Comparison of ENCODE assay signal across 11 cellular contexts in genomic region chr17:57984226-57984890, GRCh38. TPM values are rescaled to one million over a fixed set of nuclear protein-coding genes. Genes with fewer than 3 reads are reported as not detected.
DNase-seq lines count a peak whose midpoint lies in the region; ATAC-seq, FAIRE-seq and TF ChIP-seq lines count a peak whose summit lies in the region.
"Had no signal": no experiment of that assay in that cellular context is flagged by ENCODE, and none has a peak within 500 bp of the region (broad histone marks: within the 10 kb centered on the region; RNA-seq: fewer than 3 reads in every experiment).

No MANE protein-coding gene starts in this region.

- H2AFZ ChIP-seq in PC-3 (ENCODE audit: low read length) = no peak overlapping the region

- peaks cover 57% of the 10 kb centered on the region for H3K36me3 ChIP-seq in PC-3 (ENCODE audit: low read depth, low read length)
- H3K36me3 ChIP-seq in gastroesophageal sphincter = peaks cover 4 to 28% of the 10 kb centered on the region in 2 donors
- peaks cover 35% of the 10 kb centered on the region for H3K36me3 ChIP-seq in skeletal muscle satellite cell (ENCODE audit: insufficient read depth, low read length)
- no peaks in the 10 kb centered on the region for H3K36me3 ChIP-seq in mucosa of descending colon (ENCODE audit: low read depth)

- peaks cover 79% of the 10 kb centered on the region for H3K79me2 ChIP-seq in PC-3 (ENCODE audit: low read length)

- H3K27ac ChIP-seq in PC-3 (ENCODE audit: low read length) = no peak overlapping the region
- H3K27ac ChIP-seq in gastroesophageal sphincter = peak overlapping the region; percentile 77 to 98 (median 95)

- peak overlapping the region; percentile 80 for H3K4me3 ChIP-seq in PC-3 (ENCODE audit: low read length)
- H3K4me3 ChIP-seq in gastroesophageal sphincter = peak overlapping the region; percentile 86
- H3K4me3 ChIP-seq in skeletal muscle satellite cell (ENCODE audit: low read length) = peak overlapping the region; percentile 84
- H3K4me3 ChIP-seq in mucosa of descending colon = no peak overlapping the region

- H3K27me3 ChIP-seq in PC-3 (ENCODE audit: low read length) (no peaks in the 10 kb centered on the region), gastroesophageal sphincter (no peaks in the 10 kb centered on the region), skeletal muscle satellite cell (ENCODE audit: control insufficient read depth, insufficient read depth, low read length) (no peaks in the 10 kb centered on the region)

- H3F3A ChIP-seq in PC-3 (ENCODE audit: low read length, unreplicated experiment) = peaks cover 6% of the 10 kb centered on the region

- CTCF ChIA-PET in PC-3 (lab: Charles Lee) = interaction anchor here (0.5 kb wide), 1 partner anchor 124 kb away, joined by 9 read pairs; no protein-coding TSS in a partner anchor

- POLR2A ChIA-PET in PC-3 (lab: Charles Lee; ENCODE audit: unreplicated experiment) = no interaction called here

- TF ChIP-seq CTCF in D721Med (IDR thresholded peaks at IDR 0.05; ENCODE audit: insufficient read depth, missing control alignments) (no peak), PC-3 (conservative IDR thresholded peaks at IDR 0.05; ENCODE audit: low read depth, low read length) (no peak), gastroesophageal sphincter (IDR thresholded peaks at IDR 0.05) (no peak), mucosa of descending colon (IDR thresholded peaks at IDR 0.05) (no peak)

- peak overlapping the region; percentile 96 for H3K4me2 ChIP-seq in PC-3 (ENCODE audit: low read length)
- H3K4me2 ChIP-seq in skeletal muscle satellite cell (ENCODE audit: low read length) = peak overlapping the region; percentile 84

- no peaks in the 10 kb centered on the region for H3K9me2 ChIP-seq in PC-3 (replicated peaks; ENCODE audit: low read length)

- no peaks in the 10 kb centered on the region for H3K9me3 ChIP-seq in PC-3 (ENCODE audit: low read length)
- H3K9me3 ChIP-seq in gastroesophageal sphincter = no peaks in the 10 kb centered on the region
- H3K9me3 ChIP-seq in skeletal muscle satellite cell (replicated peaks; ENCODE audit: low read length) = no peaks in the 10 kb centered on the region
- no peaks in the 10 kb centered on the region for H3K9me3 ChIP-seq in mucosa of descending colon

- FAIRE-seq in D721Med (lab: Jason Lieb, UNC) = peak; percentile 58

- DNase-seq in D721Med (ENCODE audit: insufficient read length, low spot score) (no peak), PC-3 (no peak), mucosa of descending colon (no peak), GM19240 (ENCODE audit: insufficient read length, low spot score) (no peak)
- DNase-seq: activated naive CD8-positive, alpha-beta T cell treated with anti-CD3 and anti-CD28 coated beads, Interleukin-2, amount 10 ng/mL, durations not matched to agents 7 days and 5 days; NCI-H2029; stimulated activated CD4-positive, alpha-beta T cell treated with anti-CD3 and anti-CD28 coated beads, Interleukin-12 subunit alpha, Interleukin-12 subunit beta, amount 100 ng/mL, for 4 hours; stimulated activated naive B cell treated with anti-CD40 and anti-IgM and Interleukin-4, amounts not matched to agents 10 μg/mL and 1 μg/mL and 100 μg/mL, for 72 hours had no signal

- ATAC-seq in PC-3 = no peak
- ATAC-seq in gastroesophageal sphincter = no peak
- ATAC-seq in GM18858 (IDR thresholded peaks at IDR 0.05; ENCODE audit: unreplicated experiment) = no peak
- no peak for ATAC-seq in mucosa of descending colon
- ATAC-seq: stimulated activated naive B cell treated with anti-CD40 and anti-IgM and Interleukin-4, amounts not matched to agents 10 μg/mL and 1 μg/mL and 100 μg/mL, for 72 hours had no signal

- peaks cover 43% of the 10 kb centered on the region for H4K20me1 ChIP-seq in PC-3 (ENCODE audit: low read length)

- H3K9ac ChIP-seq in PC-3 (ENCODE audit: low read length) (no peak overlapping the region), skeletal muscle satellite cell (ENCODE audit: low read depth, low read length) (peak overlapping the region; percentile 86)

- WGBS in gastroesophageal sphincter (ENCODE audit: low coverage in 1 of 2), 2 donors = 4 to 19% methylated on average over 4 of the region's 4 CpGs

- no peak for TF ChIP-seq POLR2A in gastroesophageal sphincter (IDR thresholded peaks at IDR 0.05)

- BruUV-seq in PC-3 (replicated peaks; lab: Mats Ljungman, UMichigan) = no TSS peak

- peaks cover 44% of the 10 kb centered on the region for H3K4me1 ChIP-seq in PC-3 (ENCODE audit: insufficient read depth, low read length)
- peaks cover 27 to 80% (median 39%) of the 10 kb centered on the region in 3 donors for H3K4me1 ChIP-seq in gastroesophageal sphincter
- peaks cover 43% of the 10 kb centered on the region for H3K4me1 ChIP-seq in skeletal muscle satellite cell (ENCODE audit: control insufficient read depth, insufficient read depth, low read length)
- peaks cover 35% of the 10 kb centered on the region for H3K4me1 ChIP-seq in mucosa of descending colon (ENCODE audit: low read depth)

- intact Hi-C loops in PC-3 (cut with micrococcal nuclease) = loop anchor here (2.0 kb wide), 1 partner anchor 28 kb away; no protein-coding TSS in a partner anchor
- intact Hi-C loops in mucosa of descending colon (cut with DNase I, micrococcal nuclease) = no loop called here

- no peak for TF ChIP-seq EP300 in gastroesophageal sphincter (IDR thresholded peaks at IDR 0.05)

RNA-seq across cellular contexts. Expression of gene VEZF1, which starts 3.7 kb away (rescaled TPM):
- total RNA-seq in PC-3 (2014; rRNA removed) (70.1 and 78.1 TPM in 2 replicates), gastroesophageal sphincter (100 to 1,000 TPM; 115 to 148 (median 132) TPM), mucosa of descending colon (100 to 1,000 TPM in 1 of 3 donors, 10 to 100 TPM in 2; 48.1 to 107 (median 48.9) TPM)
- 24.6 and 24.9 TPM in 2 replicates for total RNA-seq in skeletal muscle satellite cell (2012; rRNA removed)

RNA-seq across cellular contexts. Expression of gene SRSF1, which starts 22.7 kb away (rescaled TPM):
- total RNA-seq in PC-3 (2014; rRNA removed) = 325 and 342 TPM in 2 replicates
- total RNA-seq in gastroesophageal sphincter = 100 to 1,000 TPM; 139 to 240 (median 198) TPM
- total RNA-seq in skeletal muscle satellite cell (2012; rRNA removed) = 365 and 445 TPM in 2 replicates
- 100 to 1,000 TPM; 150 to 188 (median 184) TPM for total RNA-seq in mucosa of descending colon

RNA-seq across cellular contexts. Expression of gene CUEDC1, which starts 29.1 kb away (rescaled TPM):
- total RNA-seq in PC-3 (2014; rRNA removed) (31.6 and 53.4 TPM in 2 replicates), gastroesophageal sphincter (10 to 100 TPM; 35.7 to 60.3 (median 45.6) TPM), mucosa of descending colon (10 to 100 TPM; 23.5 to 46.8 (median 23.6) TPM)
- 9.4 and 15.7 TPM in 2 replicates for total RNA-seq in skeletal muscle satellite cell (2012; rRNA removed)
